ENCODE assay signal across 15 cellular contexts in genomic region chr12:122866379-122866778, GRCh38. TPM values are rescaled to one million over a fixed set of nuclear protein-coding genes. Genes with fewer than 3 reads are reported as not detected.
DNase-seq lines count a peak whose midpoint lies in the region; ATAC-seq and TF ChIP-seq lines count a peak whose summit lies in the region.
"Had no signal": no experiment of that assay in that cellular context is flagged by ENCODE, and none has a peak within 500 bp of the region (broad histone marks: within the 10 kb centered on the region; RNA-seq: fewer than 3 reads in every experiment).

No MANE protein-coding gene starts in this region.

- H3K27me3 Mint-ChIP-seq in natural killer cell (ENCODE audit: low read depth in 2 of 2), result no peaks in the 10 kb centered on the region
- H3K27me3 Mint-ChIP-seq: activated CD8-positive, alpha-beta T cell treated with anti-CD3 and anti-CD28 coated beads for 36 hours had no signal

- no peaks in the 10 kb centered on the region for H3K27me3 ChIP-seq in BLaER1
- H3K27me3 ChIP-seq in RWPE2 (ENCODE audit: insufficient read depth, poor library complexity, severe bottlenecking), result no peaks in the 10 kb centered on the region
- no peaks in the 10 kb centered on the region for H3K27me3 ChIP-seq in BE2C
- H3K27me3 ChIP-seq: tibial nerve had no signal

- H3K27ac Mint-ChIP-seq in natural killer cell, result peak overlapping the region; percentile 58 to 81
- H3K27ac Mint-ChIP-seq: activated CD8-positive, alpha-beta T cell treated with anti-CD3 and anti-CD28 coated beads for 36 hours had no signal

- H3K27ac ChIP-seq in BLaER1 (peak overlapping the region; percentile 80), RWPE2 (ENCODE audit: poor library complexity, severe bottlenecking) (peak overlapping the region; percentile 80)
- H3K27ac ChIP-seq: GM23248, SK-N-MC had no signal

- H3K9ac ChIP-seq in BLaER1, result peak overlapping the region; percentile 69; the same call in 1 of the 2 replicates
- H3K9ac ChIP-seq: GM23248 had no signal

- peak overlapping the region; percentile 45 for H3K4me3 Mint-ChIP-seq in natural killer cell
- H3K4me3 Mint-ChIP-seq: activated CD8-positive, alpha-beta T cell treated with anti-CD3 and anti-CD28 coated beads for 36 hours had no signal

- H3K4me3 ChIP-seq in BLaER1, result peak overlapping the region; percentile 16; the same call in 1 of the 2 replicates
- no peak overlapping the region for H3K4me3 ChIP-seq in RWPE2 (ENCODE audit: severe bottlenecking)
- H3K4me3 ChIP-seq in BE2C (ENCODE audit: low read depth, low read length), result no peak overlapping the region
- H3K4me3 ChIP-seq: GM23248, lung, SK-N-MC, tibial nerve had no signal

- peak overlapping the region; percentile 94 for H3K4me2 ChIP-seq in BLaER1

- H3K36me3 ChIP-seq in BLaER1 (peaks cover 57% of the 10 kb centered on the region), RWPE2 (ENCODE audit: low read depth) (peaks cover 69% of the 10 kb centered on the region), BE2C (peaks cover 27% of the 10 kb centered on the region)

- H3K36me3 Mint-ChIP-seq in natural killer cell, result no peaks in the 10 kb centered on the region

- H3K9me3 Mint-ChIP-seq in natural killer cell, result no peaks in the 10 kb centered on the region
- H3K9me3 Mint-ChIP-seq: activated CD8-positive, alpha-beta T cell treated with anti-CD3 and anti-CD28 coated beads for 36 hours had no signal

- intact Hi-C loops in cardiac septum (cut with DNase I), result no loop called here
- intact Hi-C loops in natural killer cell (cut with micrococcal nuclease), result loop anchor here (2.0 kb wide), 1 partner anchor 80 kb away; no protein-coding TSS in a partner anchor

- ATAC-seq in RWPE2 (ENCODE audit: low read depth) (no peak), natural killer cell (no peak)

- TF ChIP-seq CTCF in RWPE2 (IDR thresholded peaks at IDR 0.05; ENCODE audit: poor library complexity, severe bottlenecking) (no peak), natural killer cell (IDR thresholded peaks at IDR 0.05) (no peak), BE2C (IDR thresholded peaks at IDR 0.05; ENCODE audit: low read depth, low read length) (no peak)

- H3K9me3 ChIP-seq in BLaER1 (no peaks in the 10 kb centered on the region), RWPE2 (ENCODE audit: severe bottlenecking) (no peaks in the 10 kb centered on the region), BE2C (no peaks in the 10 kb centered on the region)
- H3K9me3 ChIP-seq: tibial nerve had no signal

- H3K4me1 ChIP-seq in BLaER1 (peaks cover 100% of the 10 kb centered on the region), RWPE2 (ENCODE audit: insufficient read depth, poor library complexity, severe bottlenecking) (peaks cover 30% of the 10 kb centered on the region), BE2C (peaks cover 15% of the 10 kb centered on the region)

- DNase-seq in RWPE2 (ENCODE audit: low spot score) (no peak), cardiac septum (ENCODE audit: low spot score) (peak; percentile 59), natural killer cell (no peak), BE2C (no peak), NCI-H526 (lab: John Stamatoyannopoulos, UW) (no peak)
- DNase-seq in effector CD8-positive, alpha-beta T cell (lab: John Stamatoyannopoulos, UW), result no peak
- DNase-seq in activated CD4-positive, alpha-beta T cell treated with anti-CD3 and anti-CD28 coated beads, Interleukin-2, amount 50 U/mL, for 1 hour, result no peak
- DNase-seq: NCI-H1436 treated with DMSO at 0.1 percent for 48 hours, NCI-H2227 treated with DMSO at 0.1 percent for 48 hours had no signal

- peaks cover 34 to 41% of the 10 kb centered on the region in 2 donors for H3K4me1 Mint-ChIP-seq in natural killer cell

- peaks cover 58% of the 10 kb centered on the region for H4K20me1 ChIP-seq in BLaER1

RNA-seq across cellular contexts. Expression of gene VPS37B, which starts 29.5 kb away (rescaled TPM):
- total RNA-seq in cardiac septum (16.8 TPM), natural killer cell (100 to 1,000 TPM; 142 to 167 (median 165) TPM)
- 34.9 TPM for polyA plus RNA-seq in BE2C (2012; ENCODE audit: insufficient read depth, insufficient read length, low read depth)

RNA-seq across cellular contexts. Expression of gene HIP1R, which starts 31.1 kb away (rescaled TPM):
- 16.6 TPM for total RNA-seq in cardiac septum
- 10 to 100 TPM; 78.6 to 93.1 (median 85.5) TPM for total RNA-seq in natural killer cell
- polyA plus RNA-seq in BE2C (2012; ENCODE audit: insufficient read depth, insufficient read length, low read depth), result 0.85 TPM
